8 cellular contexts compared by ENCODE assay signal in genomic region chr1:2229032-2229920, GRCh38.
A peak's percentile ranks its signal among the peaks of the same experiment; 100 is the strongest.
DNase-seq lines count a peak whose midpoint lies in the region; TF ChIP-seq lines count a peak whose summit lies in the region.

No MANE protein-coding gene starts in this region.

- peaks cover 4% of the 10 kb centered on the region for H3K27me3 Mint-ChIP-seq in stimulated activated naive CD8-positive, alpha-beta T cell treated with anti-CD3 and anti-CD28 coated beads, Interleukin-15, Interleukin-2, amounts not matched to agents 100 ng/mL and 50 ng/mL, for 24 hours

- peak overlapping the region; percentile 90 for H3K27ac ChIP-seq in effector memory CD4-positive, alpha-beta T cell (ENCODE audit: insufficient read depth, low read length, poor library complexity, severe bottlenecking)

- no peak for TF ChIP-seq CTCF in GM12875 (IDR thresholded peaks at IDR 0.05; ENCODE audit: borderline replicate concordance, insufficient read depth, low read depth, low read length)

- peak overlapping the region; percentile 89 for H3K27ac Mint-ChIP-seq in stimulated activated naive CD8-positive, alpha-beta T cell treated with anti-CD3 and anti-CD28 coated beads, Interleukin-15, Interleukin-2, amounts not matched to agents 100 ng/mL and 50 ng/mL, for 24 hours

- peaks cover 5% of the 10 kb centered on the region for H3K36me3 ChIP-seq in effector memory CD4-positive, alpha-beta T cell (ENCODE audit: control insufficient read depth, insufficient read depth, low read length)

- peaks cover 44% of the 10 kb centered on the region for H3K4me1 Mint-ChIP-seq in stimulated activated naive CD8-positive, alpha-beta T cell treated with anti-CD3 and anti-CD28 coated beads, Interleukin-15, Interleukin-2, amounts not matched to agents 100 ng/mL and 50 ng/mL, for 24 hours (ENCODE audit: low read depth)

- DNase-seq in NCI-H1930 (lab: John Stamatoyannopoulos, UW) (peak; percentile 26 to 52), medulla oblongata (ENCODE audit: extremely low spot score) (peak; percentile 79), 8988T (no peak), NK-92 (lab: John Stamatoyannopoulos, UW; ENCODE audit: unreplicated experiment) (no peak)
- peak; percentile 71 for DNase-seq in activated CD4-positive, alpha-beta T cell treated with anti-CD3 and anti-CD28 coated beads for 48 hours
- no peak for DNase-seq in effector memory CD4-positive, alpha-beta T cell

- H3K4me3 Mint-ChIP-seq in stimulated activated naive CD8-positive, alpha-beta T cell treated with anti-CD3 and anti-CD28 coated beads, Interleukin-15, Interleukin-2, amounts not matched to agents 100 ng/mL and 50 ng/mL, for 24 hours, result peak overlapping the region; percentile 94

- H3K9me3 Mint-ChIP-seq in stimulated activated naive CD8-positive, alpha-beta T cell treated with anti-CD3 and anti-CD28 coated beads, Interleukin-15, Interleukin-2, amounts not matched to agents 100 ng/mL and 50 ng/mL, for 24 hours, result no peaks in the 10 kb centered on the region

- H3K9me3 ChIP-seq in effector memory CD4-positive, alpha-beta T cell (ENCODE audit: control insufficient read depth, low read length), result no peaks in the 10 kb centered on the region

- peaks cover 7% of the 10 kb centered on the region for H3K36me3 Mint-ChIP-seq in stimulated activated naive CD8-positive, alpha-beta T cell treated with anti-CD3 and anti-CD28 coated beads, Interleukin-15, Interleukin-2, amounts not matched to agents 100 ng/mL and 50 ng/mL, for 24 hours (ENCODE audit: low read depth)

- no peaks in the 10 kb centered on the region for H3K27me3 ChIP-seq in effector memory CD4-positive, alpha-beta T cell (replicated peaks; ENCODE audit: control insufficient read depth, insufficient read depth, low read length, poor library complexity, severe bottlenecking)

- H3K4me1 ChIP-seq in effector memory CD4-positive, alpha-beta T cell (ENCODE audit: control insufficient read depth, insufficient read depth, low read length, poor library complexity, severe bottlenecking), result peaks cover 27% of the 10 kb centered on the region

- H3K4me3 ChIP-seq in GM12875 (ENCODE audit: low read depth, low read length), result peak overlapping the region; percentile 74
- peak overlapping the region; percentile 96 for H3K4me3 ChIP-seq in effector memory CD4-positive, alpha-beta T cell (ENCODE audit: insufficient read depth, low read depth, low read length, poor library complexity, severe bottlenecking)

Comparison
In these comparisons a context has a peak if more than half of its experiments do, and no peak if none do; other contexts are left out.
1. DNase-seq: peak in NCI-H1930 (2 of 2), activated CD4-positive, alpha-beta T cell treated with anti-CD3 and anti-CD28 coated beads for 48 hours (single experiment) and medulla oblongata (single experiment); none in effector memory CD4-positive, alpha-beta T cell (0 of 3), 8988T (single experiment) and NK-92 (single experiment).